Comparison of ENCODE assay signal across 18 cellular contexts in genomic region chr5:174798411-174798930, GRCh38.
"Had no signal": no experiment of that assay in that cellular context is flagged by ENCODE, and none has a peak within 500 bp of the region (broad histone marks: within the 10 kb centered on the region; RNA-seq: fewer than 3 reads in every experiment).

No MANE protein-coding gene starts in this region.

- H3K4me1 ChIP-seq: adrenal gland, psoas muscle, right lobe of liver had no signal

- H3K36me3 ChIP-seq: adrenal gland, right lobe of liver, upper lobe of left lung had no signal

- H3K4me3 ChIP-seq: adrenal gland, coronary artery, lung, psoas muscle, right lobe of liver, upper lobe of left lung had no signal

- ATAC-seq: left cardiac atrium; natural killer cell treated with Interleukin-12 subunit alpha and Interleukin-12 subunit beta and Interleukin-15 and Interleukin-18, amount 100 ng/mL, for 72 hours; psoas muscle; right lobe of liver had no signal

- H3K9me3 ChIP-seq: adrenal gland, psoas muscle, right lobe of liver had no signal

- H3K27me3 ChIP-seq: upper lobe of left lung had no signal

- DNase-seq: activated CD4-positive, alpha-beta T cell treated with anti-CD3 and anti-CD28 coated beads, Interleukin-2, amount 50 U/mL, for 48 hours; activated CD4-positive, CD25-positive, alpha-beta regulatory T cell treated with anti-CD3 and anti-CD28 coated beads, Interleukin-2, amount 50 U/mL, for 72 hours; activated CD8-positive, alpha-beta memory T cell treated with anti-CD3 and anti-CD28 coated beads, Interleukin-2, amount 50 U/mL, for 4 hours; activated naive CD4-positive, alpha-beta T cell treated with Interleukin-2 at 50 U/mL for 16 hours; adrenal gland; caudate nucleus; effector memory CD4-positive, alpha-beta T cell; glutamatergic neuron; left cardiac atrium; psoas muscle; right lobe of liver; stimulated activated CD4-positive, alpha-beta T cell treated with anti-CD3 and anti-CD28 coated beads, Interleukin-12 subunit alpha, Interleukin-12 subunit beta, amount 100 ng/mL, for 4 hours; stimulated activated naive CD4-positive, alpha-beta T cell; SW 1271; upper lobe of left lung had no signal

- H3K27ac ChIP-seq: adrenal gland, coronary artery, psoas muscle, right lobe of liver had no signal
